Comparison of ENCODE assay signal across 36 cellular contexts in the genomic region with DNA sequence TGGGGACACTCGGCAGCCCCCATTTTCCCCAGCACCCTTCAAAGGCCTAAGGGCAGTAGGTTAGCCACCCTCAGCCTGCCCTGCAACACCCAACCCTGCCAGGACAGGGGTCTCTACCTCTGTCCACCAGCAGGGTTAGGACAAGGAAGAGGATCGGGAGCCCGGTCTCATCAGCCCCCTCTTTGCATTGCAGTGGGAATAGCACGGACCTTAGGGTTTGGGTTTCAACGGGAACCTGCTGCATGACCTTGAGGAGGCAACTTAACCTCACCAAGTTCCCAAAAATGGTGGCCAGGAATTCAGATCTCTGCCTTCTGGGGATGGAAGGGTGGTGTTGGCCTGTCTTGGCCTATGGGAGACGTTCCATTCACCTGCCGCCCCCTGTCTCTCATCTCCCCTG. TPM values are rescaled to one million over a fixed set of nuclear protein-coding genes. Genes with fewer than 3 reads are reported as not detected.
"Had no signal": no experiment of that assay in that cellular context is flagged by ENCODE, and none has a peak within 500 bp of the region (broad histone marks: within the 10 kb centered on the region; RNA-seq: fewer than 3 reads in every experiment).

No MANE protein-coding gene starts in this region.

- H3K79me2 ChIP-seq: hepatocyte had no signal

- ATAC-seq: activated CD8-positive, alpha-beta memory T cell treated with anti-CD3 and anti-CD28 coated beads, Interleukin-2, amount 10 ng/mL, durations not matched to agents 7 days and 5 days; activated CD8-positive, alpha-beta T cell treated with anti-CD3 and anti-CD28 coated beads for 36 hours; gastroesophageal sphincter; left lobe of liver; lower lobe of right lung; mucosa of descending colon; pancreas; stimulated activated memory B cell treated with anti-CD40 and anti-IgM and Interleukin-4, amounts not matched to agents 10 μg/mL and 1 μg/mL and 100 μg/mL, for 72 hours; stimulated activated naive CD8-positive, alpha-beta T cell treated with anti-CD3 and anti-CD28 coated beads, Interleukin-15, amount 100 ng/mL, for 72 hours had no signal

- H3K27me3 Mint-ChIP-seq: activated CD8-positive, alpha-beta T cell treated with anti-CD3 and anti-CD28 coated beads for 36 hours had no signal

- H3K4me1 Mint-ChIP-seq: activated B cell treated with CpG ODN at 0.5 μM for 24 hours; activated CD8-positive, alpha-beta memory T cell treated with anti-CD3 and anti-CD28 coated beads, Interleukin-2, amount 10 ng/mL, durations not matched to agents 7 days and 5 days; stimulated activated memory B cell treated with anti-CD40 and anti-IgM and Interleukin-4, amounts not matched to agents 10 μg/mL and 1 μg/mL and 100 μg/mL, for 72 hours; stimulated activated naive CD8-positive, alpha-beta T cell treated with anti-CD3 and anti-CD28 coated beads, Interleukin-15, amount 100 ng/mL, for 72 hours had no signal

- H3K27ac ChIP-seq: colonic mucosa, gastroesophageal sphincter, hepatocyte, lower lobe of right lung, neutrophil, pancreas, prostate gland, sigmoid colon, tibial artery had no signal

- DNase-seq: activated B cell treated with CpG ODN at 0.5 μM for 24 hours; activated CD4-positive, alpha-beta T cell treated with anti-CD3 and anti-CD28 coated beads, Interleukin-2, amount 50 U/mL, for 1 hour; activated CD8-positive, alpha-beta memory T cell treated with anti-CD3 and anti-CD28 coated beads, Interleukin-2, amount 10 ng/mL, durations not matched to agents 7 days and 5 days; activated CD8-positive, alpha-beta T cell treated with anti-CD3 and anti-CD28 coated beads for 36 hours; activated naive CD4-positive, alpha-beta T cell; activated T-cell treated with anti-CD3 and anti-CD28 coated beads, Interleukin-2, amount 50 U/mL, for 48 hours; anterior cingulate cortex; colonic mucosa; effector memory CD4-positive, alpha-beta T cell; erythroblast; lower lobe of right lung; mesenchymal stem cell; mucosa of descending colon; retina; sigmoid colon; small intestine; stimulated activated CD4-positive, alpha-beta T cell treated with anti-CD3 and anti-CD28 coated beads, Interleukin-4, amount 100 ng/mL, for 4 hours; stimulated activated CD8-positive, alpha-beta memory T cell treated with anti-CD3 and anti-CD28 coated beads, Interleukin-4, amount 100 ng/mL, for 48 hours; stimulated activated naive CD8-positive, alpha-beta T cell treated with anti-CD3 and anti-CD28 coated beads, Interleukin-15, amount 100 ng/mL, for 72 hours; T-helper 2 cell; tibial artery had no signal

- H3K36me3 Mint-ChIP-seq: activated CD8-positive, alpha-beta memory T cell treated with anti-CD3 and anti-CD28 coated beads, Interleukin-2, amount 10 ng/mL, durations not matched to agents 7 days and 5 days; activated naive CD4-positive, alpha-beta T cell treated with anti-CD3 and anti-CD28 coated beads, Interleukin-2, amount 50 U/mL, for 72 hours; natural killer cell treated with Interleukin-12 subunit alpha and Interleukin-12 subunit beta and Interleukin-15 and Interleukin-18, amount 100 ng/mL, for 72 hours; stimulated activated memory B cell treated with anti-CD40 and anti-IgM and Interleukin-4, amounts not matched to agents 10 μg/mL and 1 μg/mL and 100 μg/mL, for 72 hours had no signal

- H3K4me3 Mint-ChIP-seq: activated B cell treated with CpG ODN at 0.5 μM for 24 hours; activated CD8-positive, alpha-beta memory T cell treated with anti-CD3 and anti-CD28 coated beads, Interleukin-2, amount 10 ng/mL, durations not matched to agents 7 days and 5 days; activated CD8-positive, alpha-beta T cell treated with anti-CD3 and anti-CD28 coated beads for 36 hours; natural killer cell treated with Interleukin-12 subunit alpha and Interleukin-12 subunit beta and Interleukin-15 and Interleukin-18, amount 100 ng/mL, for 72 hours; stimulated activated memory B cell treated with anti-CD40 and anti-IgM and Interleukin-4, amounts not matched to agents 10 μg/mL and 1 μg/mL and 100 μg/mL, for 72 hours had no signal

- H3K4me3 ChIP-seq: colonic mucosa, gastroesophageal sphincter, hepatocyte, lower lobe of right lung, mucosa of descending colon, pancreas, prostate gland, sigmoid colon, tibial artery had no signal

- H3K27me3 ChIP-seq: colonic mucosa, pancreas had no signal

- H3K4me1 ChIP-seq: colonic mucosa, gastroesophageal sphincter, lower lobe of right lung, pancreas, prostate gland, sigmoid colon, tibial artery had no signal

- H3K9me3 ChIP-seq: colonic mucosa, gastroesophageal sphincter, lower lobe of right lung, mucosa of descending colon, neutrophil, pancreas, prostate gland, sigmoid colon, tibial artery had no signal

- H3K4me2 ChIP-seq: hepatocyte had no signal

- H3K9me3 Mint-ChIP-seq: activated B cell treated with CpG ODN at 0.5 μM for 24 hours; activated CD8-positive, alpha-beta T cell treated with anti-CD3 and anti-CD28 coated beads for 36 hours; activated naive CD4-positive, alpha-beta T cell treated with anti-CD3 and anti-CD28 coated beads, Interleukin-2, amount 50 U/mL, for 72 hours; activated T-helper 2 cell treated with anti-CD3 and anti-CD28 coated beads, Interferon-gamma antibody, Interleukin-2, Interleukin-4, amounts not matched to agents 10 μg/mL and 5 μg/mL and 100 μg/mL, durations not matched to agents 14 hours and 24 hours and 36 hours; natural killer cell treated with Interleukin-12 subunit alpha and Interleukin-12 subunit beta and Interleukin-15 and Interleukin-18, amount 100 ng/mL, for 72 hours; stimulated activated memory B cell treated with anti-CD40 and anti-IgM and Interleukin-4, amounts not matched to agents 10 μg/mL and 1 μg/mL and 100 μg/mL, for 72 hours; stimulated activated naive CD8-positive, alpha-beta T cell treated with anti-CD3 and anti-CD28 coated beads, Interleukin-15, amount 100 ng/mL, for 72 hours had no signal

- H3K27ac Mint-ChIP-seq: activated B cell treated with CpG ODN at 0.5 μM for 24 hours; activated CD8-positive, alpha-beta memory T cell treated with anti-CD3 and anti-CD28 coated beads, Interleukin-2, amount 10 ng/mL, durations not matched to agents 7 days and 5 days; activated CD8-positive, alpha-beta T cell treated with anti-CD3 and anti-CD28 coated beads for 36 hours; activated naive CD4-positive, alpha-beta T cell treated with anti-CD3 and anti-CD28 coated beads, Interleukin-2, amount 50 U/mL, for 72 hours; activated T-helper 2 cell treated with anti-CD3 and anti-CD28 coated beads, Interferon-gamma antibody, Interleukin-2, Interleukin-4, amounts not matched to agents 10 μg/mL and 5 μg/mL and 100 μg/mL, durations not matched to agents 14 hours and 24 hours and 36 hours; natural killer cell treated with Interleukin-12 subunit alpha and Interleukin-12 subunit beta and Interleukin-15 and Interleukin-18, amount 100 ng/mL, for 72 hours; stimulated activated memory B cell treated with anti-CD40 and anti-IgM and Interleukin-4, amounts not matched to agents 10 μg/mL and 1 μg/mL and 100 μg/mL, for 72 hours; stimulated activated naive CD8-positive, alpha-beta T cell treated with anti-CD3 and anti-CD28 coated beads, Interleukin-15, amount 100 ng/mL, for 72 hours had no signal

- H2AFZ ChIP-seq: hepatocyte had no signal

- H3K36me3 ChIP-seq: colonic mucosa, gastroesophageal sphincter, lower lobe of right lung, neutrophil, pancreas, prostate gland, sigmoid colon, tibial artery had no signal

RNA-seq across cellular contexts. Expression of a gene that starts 20.2 kb away (rescaled TPM):
- total RNA-seq: activated B cell treated with CpG ODN at 0.5 μM for 24 hours; activated CD8-positive, alpha-beta memory T cell treated with anti-CD3 and anti-CD28 coated beads, Interleukin-2, amount 10 ng/mL, durations not matched to agents 7 days and 5 days; activated CD8-positive, alpha-beta T cell treated with anti-CD3 and anti-CD28 coated beads for 36 hours; activated naive CD4-positive, alpha-beta T cell treated with anti-CD3 and anti-CD28 coated beads, Interleukin-2, amount 50 U/mL, for 72 hours; activated T-helper 2 cell treated with anti-CD3 and anti-CD28 coated beads, Interferon-gamma antibody, Interleukin-2, Interleukin-4, amounts not matched to agents 10 μg/mL and 5 μg/mL and 100 μg/mL, durations not matched to agents 14 hours and 24 hours and 36 hours; bronchial epithelial cell; colonic mucosa; dermis microvascular lymphatic vessel endothelial cell; gastroesophageal sphincter; hepatocyte; kidney epithelial cell; left lobe of liver; lower lobe of right lung; mucosa of descending colon; myocyte; natural killer cell treated with Interleukin-12 subunit alpha and Interleukin-12 subunit beta and Interleukin-15 and Interleukin-18, amount 100 ng/mL, for 72 hours; pancreas; sigmoid colon; urinary bladder had no signal
- polyA plus RNA-seq: hepatocyte, pancreas, small intestine, urinary bladder had no signal

RNA-seq across cellular contexts. Expression of a gene that starts 40.4 kb away (rescaled TPM):
- total RNA-seq: activated B cell treated with CpG ODN at 0.5 μM for 24 hours; activated CD8-positive, alpha-beta memory T cell treated with anti-CD3 and anti-CD28 coated beads, Interleukin-2, amount 10 ng/mL, durations not matched to agents 7 days and 5 days; activated CD8-positive, alpha-beta T cell treated with anti-CD3 and anti-CD28 coated beads for 36 hours; activated T-helper 2 cell treated with anti-CD3 and anti-CD28 coated beads, Interferon-gamma antibody, Interleukin-2, Interleukin-4, amounts not matched to agents 10 μg/mL and 5 μg/mL and 100 μg/mL, durations not matched to agents 14 hours and 24 hours and 36 hours; bronchial epithelial cell; colonic mucosa; dermis microvascular lymphatic vessel endothelial cell; hepatocyte; kidney epithelial cell; left lobe of liver; lower lobe of right lung; mucosa of descending colon; myocyte; natural killer cell treated with Interleukin-12 subunit alpha and Interleukin-12 subunit beta and Interleukin-15 and Interleukin-18, amount 100 ng/mL, for 72 hours had no signal
- polyA plus RNA-seq: hepatocyte, pancreas, sigmoid colon had no signal
